In the genomic region with DNA sequence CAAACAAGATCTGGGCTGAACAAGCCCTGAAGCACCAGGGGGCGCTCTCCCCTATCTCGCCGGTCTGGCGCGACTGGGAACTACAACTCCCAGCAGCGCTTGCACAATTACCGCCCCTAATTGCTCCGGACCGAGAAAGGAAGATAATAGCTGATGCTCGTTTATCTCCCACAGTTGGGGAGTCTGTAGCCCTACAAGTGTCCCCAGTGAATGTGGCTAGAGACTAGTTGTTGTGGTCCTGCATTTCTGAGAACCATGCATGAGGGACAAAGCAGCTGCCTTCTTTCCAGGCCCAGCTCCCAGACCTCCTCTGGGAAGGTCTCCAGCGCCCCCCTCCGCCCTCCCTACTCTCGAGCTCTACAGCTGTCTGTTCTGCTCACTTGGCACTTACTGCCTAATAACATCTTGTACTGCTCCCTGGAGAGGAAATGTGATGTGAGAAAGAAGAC, we compare ENCODE assay signal across 8 cellular contexts. TPM values are rescaled to one million over a fixed set of nuclear protein-coding genes. Genes with fewer than 3 reads are reported as not detected.
DNase-seq lines count a peak whose midpoint lies in the region; ATAC-seq and TF ChIP-seq lines count a peak whose summit lies in the region.

No MANE protein-coding gene starts in this region.

- TF ChIP-seq POLR2A in breast epithelium (IDR thresholded peaks at IDR 0.05), result no peak

- H3K9me3 Mint-ChIP-seq in immature natural killer cell, result no peaks in the 10 kb centered on the region

- H3K79me2 ChIP-seq in smooth muscle cell (ENCODE audit: low read depth), result no peaks in the 10 kb centered on the region

- H3K4me3 Mint-ChIP-seq in immature natural killer cell, result peak overlapping the region; percentile 61 to 80 (median 71)

- peak; percentile 65 for ATAC-seq in HG03095 (IDR thresholded peaks at IDR 0.05; ENCODE audit: unreplicated experiment)
- no peak for ATAC-seq in GM21367 (IDR thresholded peaks at IDR 0.05; ENCODE audit: unreplicated experiment)

- H3K4me2 ChIP-seq in smooth muscle cell, result peak overlapping the region; percentile 85

- peak overlapping the region; percentile 65 for H3K27ac ChIP-seq in WERI-Rb-1
- peak overlapping the region; percentile 36 to 68 for H3K27ac ChIP-seq in breast epithelium
- no peak overlapping the region for H3K27ac ChIP-seq in smooth muscle cell (ENCODE audit: low read depth)

- peak; percentile 93 for TF ChIP-seq CTCF in GM12865 (IDR thresholded peaks at IDR 0.05; ENCODE audit: insufficient read depth, low read depth, low read length, missing control alignments)
- TF ChIP-seq CTCF in WERI-Rb-1 (IDR thresholded peaks at IDR 0.05; ENCODE audit: low read depth, low read length), result peak; percentile 92
- TF ChIP-seq CTCF in breast epithelium (IDR thresholded peaks at IDR 0.05), result peak; percentile 5 to 89 (median 86)
- TF ChIP-seq CTCF in smooth muscle cell (IDR thresholded peaks at IDR 0.05; ENCODE audit: borderline replicate concordance, insufficient read depth, poor library complexity, severe bottlenecking), result peak; percentile 76

- no peaks in the 10 kb centered on the region for H3K36me3 Mint-ChIP-seq in immature natural killer cell

- H3K27me3 ChIP-seq in WERI-Rb-1 (ENCODE audit: insufficient read depth, low read depth, severe bottlenecking) (no peaks in the 10 kb centered on the region), breast epithelium (peaks cover 0 to 3% of the 10 kb centered on the region in 2 donors), smooth muscle cell (ENCODE audit: low read depth) (peaks cover 25% of the 10 kb centered on the region)

- no peaks in the 10 kb centered on the region for H3K36me3 ChIP-seq in WERI-Rb-1
- H3K36me3 ChIP-seq in breast epithelium, result no peaks in the 10 kb centered on the region
- no peaks in the 10 kb centered on the region for H3K36me3 ChIP-seq in smooth muscle cell (ENCODE audit: low read depth)

- peak overlapping the region; percentile 60 for H2AFZ ChIP-seq in smooth muscle cell (ENCODE audit: low read depth)

- no peaks in the 10 kb centered on the region for H3K4me1 ChIP-seq in breast epithelium
- no peaks in the 10 kb centered on the region for H3K4me1 ChIP-seq in smooth muscle cell (ENCODE audit: low read depth)

- WGBS in smooth muscle cell (ENCODE audit: low lambda C conversion rate), result under 1% methylated on average over 13 of the region's 13 CpGs

- no peaks in the 10 kb centered on the region for H3K9me3 ChIP-seq in WERI-Rb-1 (ENCODE audit: severe bottlenecking)
- no peaks in the 10 kb centered on the region for H3K9me3 ChIP-seq in breast epithelium
- H3K9me3 ChIP-seq in smooth muscle cell (replicated peaks; ENCODE audit: low read depth), result no peaks in the 10 kb centered on the region

- intact Hi-C loops in breast epithelium (cut with DNase I; ENCODE audit: low total_unique reads), result no loop called here

- H3K27me3 Mint-ChIP-seq in immature natural killer cell (ENCODE audit: low read depth in 3 of 3), result peaks cover 4 to 14% (median 8%) of the 10 kb centered on the region in 3 donors

- H3K27ac Mint-ChIP-seq in immature natural killer cell, result peak overlapping the region in 5 of 6 donors; percentile 10 to 81 (median 62)

- H3K9ac ChIP-seq in smooth muscle cell (ENCODE audit: low read depth), result no peak overlapping the region

- H3K4me3 ChIP-seq in GM12865 (ENCODE audit: low read depth, low read length), result peak overlapping the region; percentile 5; the same call in 1 of the 2 replicates
- H3K4me3 ChIP-seq in WERI-Rb-1 (ENCODE audit: low read depth, low read length), result peak overlapping the region; percentile 53
- peak overlapping the region; percentile 26 to 66 (median 43) for H3K4me3 ChIP-seq in breast epithelium
- peak overlapping the region; percentile 58 for H3K4me3 ChIP-seq in smooth muscle cell

- peaks cover 12 to 16% of the 10 kb centered on the region in 2 donors for H3K4me1 Mint-ChIP-seq in immature natural killer cell

- peak; percentile 91 for DNase-seq in GM12865 (ENCODE audit: low read depth)
- DNase-seq in NCI-H2227 treated with DMSO at 0.1 percent for 48 hours (lab: John Stamatoyannopoulos, UW), result peak; percentile 96
- DNase-seq in WERI-Rb-1, result peak; percentile 94
- peak; percentile 60 to 78 for DNase-seq in breast epithelium (ENCODE audit: low spot score in 2 of 2)
- DNase-seq in immature natural killer cell, result peak; percentile 83 to 88 (median 84)
- DNase-seq in smooth muscle cell (lab: John Stamatoyannopoulos, UW; ENCODE audit: unreplicated experiment), result peak; percentile 82

- H3F3A ChIP-seq in smooth muscle cell (ENCODE audit: low read depth), result no peaks in the 10 kb centered on the region

- H4K20me1 ChIP-seq in smooth muscle cell (ENCODE audit: low read depth), result no peaks in the 10 kb centered on the region

RNA-seq across cellular contexts. Expression of a gene that starts 34.4 kb away (rescaled TPM):
- total RNA-seq in breast epithelium (1 to 10 TPM; 1.8 to 4.3 (median 3.5) TPM), smooth muscle cell (0.13 and 1.4 TPM in 2 replicates)
- polyA plus RNA-seq in immature natural killer cell (1 to 10 TPM in 2 of 3 donors, under 1 TPM in 1; 0.44 to 3.6 (median 3.2) TPM), smooth muscle cell (1.7 and 2.6 TPM in 2 replicates)

RNA-seq across cellular contexts. Expression of a gene that starts 55.4 kb away (rescaled TPM):
- total RNA-seq in breast epithelium (10 to 100 TPM in 2 of 3 donors, 1 to 10 TPM in 1; 10.0 to 12.5 (median 11.5) TPM), smooth muscle cell (0.40 and 2.9 TPM in 2 replicates)
- polyA plus RNA-seq in immature natural killer cell (100 to 1,000 TPM; 142 to 165 (median 154) TPM), smooth muscle cell (0.78 and 3.6 TPM in 2 replicates)

Comparison
In these comparisons a context has a peak if more than half of its experiments do, and no peak if none do; other contexts are left out.
1. H3K4me3 ChIP-seq: peak in every context shown above with its lines; median percentile 58 in smooth muscle cell; 53 in WERI-Rb-1; 43 in breast epithelium; 5 in GM12865.